In genomic region chr19:16496613-16496983, GRCh38 we compare ENCODE assay signal across 8 cellular contexts. TPM values are rescaled to one million over a fixed set of nuclear protein-coding genes. Genes with fewer than 3 reads are reported as not detected.
DNase-seq lines count a peak whose midpoint lies in the region; ATAC-seq lines count a peak whose summit lies in the region.

No MANE protein-coding gene starts in this region.

- peaks cover 14% of the 10 kb centered on the region for H3K36me3 Mint-ChIP-seq in activated T-cell treated with anti-CD3 and anti-CD28 coated beads, Interleukin-2, amount 50 U/mL, for 24 hours (ENCODE audit: low read depth)
- H3K36me3 Mint-ChIP-seq in activated T-helper 2 cell treated with anti-CD3 and anti-CD28 coated beads, Interferon-gamma antibody, Interleukin-2, Interleukin-4, amounts not matched to agents 10 μg/mL and 5 μg/mL and 100 μg/mL, durations not matched to agents 14 hours and 24 hours and 36 hours (ENCODE audit: low read depth) = peaks cover 5% of the 10 kb centered on the region

- no peaks in the 10 kb centered on the region for H3K4me1 ChIP-seq in iPS-15b (ENCODE audit: control insufficient read depth, insufficient read depth, low read length)

- ATAC-seq in GM21526 (IDR thresholded peaks at IDR 0.05; ENCODE audit: low FRiP score, unreplicated experiment) = no peak

- peaks cover 18% of the 10 kb centered on the region for H3K4me1 Mint-ChIP-seq in activated T-cell treated with anti-CD3 and anti-CD28 coated beads, Interleukin-2, amount 50 U/mL, for 24 hours (ENCODE audit: low read depth)
- peaks cover 9% of the 10 kb centered on the region for H3K4me1 Mint-ChIP-seq in activated T-helper 2 cell treated with anti-CD3 and anti-CD28 coated beads, Interferon-gamma antibody, Interleukin-2, Interleukin-4, amounts not matched to agents 10 μg/mL and 5 μg/mL and 100 μg/mL, durations not matched to agents 14 hours and 24 hours and 36 hours (ENCODE audit: low read depth)

- DNase-seq in activated T-cell treated with anti-CD3 and anti-CD28 coated beads, Interleukin-2, amount 50 U/mL, for 24 hours = peak; percentile 34
- DNase-seq in activated T-cell treated with anti-CD3 and anti-CD28 coated beads, Interleukin-2, amount 50 U/mL, for 1 hour = no peak
- DNase-seq in activated T-helper 2 cell treated with anti-CD3 and anti-CD28 coated beads, Interferon-gamma antibody, Interleukin-2, Interleukin-4, amounts not matched to agents 10 μg/mL and 5 μg/mL and 100 μg/mL, durations not matched to agents 14 hours and 24 hours and 36 hours (ENCODE audit: low spot score) = no peak
- no peak for DNase-seq in cortex of kidney (lab: John Stamatoyannopoulos, UW)
- no peak for DNase-seq in foreskin melanocyte

- peaks cover 3% of the 10 kb centered on the region for H3K9me3 Mint-ChIP-seq in activated T-cell treated with anti-CD3 and anti-CD28 coated beads, Interleukin-2, amount 50 U/mL, for 24 hours
- H3K9me3 Mint-ChIP-seq in activated T-helper 2 cell treated with anti-CD3 and anti-CD28 coated beads, Interferon-gamma antibody, Interleukin-2, Interleukin-4, amounts not matched to agents 10 μg/mL and 5 μg/mL and 100 μg/mL, durations not matched to agents 14 hours and 24 hours and 36 hours = no peaks in the 10 kb centered on the region

- peak overlapping the region in 18 of 21 experiments; percentile 11 to 84 (median 71) for H3K27ac ChIP-seq in skin epidermis

- H3K4me3 ChIP-seq in iPS-15b (ENCODE audit: low read depth, low read length) = peak overlapping the region; percentile 79
- H3K4me3 ChIP-seq in skin epidermis = peak overlapping the region; percentile 50 to 81 (median 66)

- H3K9me3 ChIP-seq in iPS-15b (ENCODE audit: control insufficient read depth, insufficient read depth, low read length) = no peaks in the 10 kb centered on the region

- H3K36me3 ChIP-seq in iPS-15b (ENCODE audit: control insufficient read depth, insufficient read depth, low read length) = no peaks in the 10 kb centered on the region

- peak overlapping the region; percentile 90 for H3K27ac Mint-ChIP-seq in activated T-cell treated with anti-CD3 and anti-CD28 coated beads, Interleukin-2, amount 50 U/mL, for 24 hours
- peak overlapping the region; percentile 68 for H3K27ac Mint-ChIP-seq in activated T-helper 2 cell treated with anti-CD3 and anti-CD28 coated beads, Interferon-gamma antibody, Interleukin-2, Interleukin-4, amounts not matched to agents 10 μg/mL and 5 μg/mL and 100 μg/mL, durations not matched to agents 14 hours and 24 hours and 36 hours

- H3K27me3 ChIP-seq in iPS-15b (ENCODE audit: control insufficient read depth, insufficient read depth, low read length) = no peaks in the 10 kb centered on the region

- no peak overlapping the region for H3K9ac ChIP-seq in iPS-15b (ENCODE audit: low read depth, low read length)

- intact Hi-C loops in activated T-helper 2 cell treated with anti-CD3 and anti-CD28 coated beads, Interferon-gamma antibody, Interleukin-2, Interleukin-4, amounts not matched to agents 10 μg/mL and 5 μg/mL and 100 μg/mL, durations not matched to agents 14 hours and 24 hours and 36 hours (cut with micrococcal nuclease) = loop anchor here (1.0 to 5.0 kb wide), 5 partner anchors 25 to 132 kb away; partner anchors contain the start of genes CHERP, EPS15L1, MED26 and SLC35E1

- no peaks in the 10 kb centered on the region for H3K27me3 Mint-ChIP-seq in activated T-cell treated with anti-CD3 and anti-CD28 coated beads, Interleukin-2, amount 50 U/mL, for 24 hours
- no peaks in the 10 kb centered on the region for H3K27me3 Mint-ChIP-seq in activated T-helper 2 cell treated with anti-CD3 and anti-CD28 coated beads, Interferon-gamma antibody, Interleukin-2, Interleukin-4, amounts not matched to agents 10 μg/mL and 5 μg/mL and 100 μg/mL, durations not matched to agents 14 hours and 24 hours and 36 hours (ENCODE audit: low read depth)

- peak overlapping the region; percentile 90 for H3K4me3 Mint-ChIP-seq in activated T-cell treated with anti-CD3 and anti-CD28 coated beads, Interleukin-2, amount 50 U/mL, for 24 hours
- H3K4me3 Mint-ChIP-seq in activated T-helper 2 cell treated with anti-CD3 and anti-CD28 coated beads, Interferon-gamma antibody, Interleukin-2, Interleukin-4, amounts not matched to agents 10 μg/mL and 5 μg/mL and 100 μg/mL, durations not matched to agents 14 hours and 24 hours and 36 hours (ENCODE audit: low read depth) = peak overlapping the region; percentile 91

RNA-seq across cellular contexts. Expression of gene C19orf44, which starts 0.4 kb away (rescaled TPM):
- total RNA-seq in activated T-helper 2 cell treated with anti-CD3 and anti-CD28 coated beads, Interferon-gamma antibody, Interleukin-2, Interleukin-4, amounts not matched to agents 10 μg/mL and 5 μg/mL and 100 μg/mL, durations not matched to agents 14 hours and 24 hours and 36 hours = 3.8 and 3.9 TPM in 2 replicates

RNA-seq across cellular contexts. Expression of gene CALR3, which starts 0.6 kb away (rescaled TPM):
- not detected in 2 replicates for total RNA-seq in activated T-helper 2 cell treated with anti-CD3 and anti-CD28 coated beads, Interferon-gamma antibody, Interleukin-2, Interleukin-4, amounts not matched to agents 10 μg/mL and 5 μg/mL and 100 μg/mL, durations not matched to agents 14 hours and 24 hours and 36 hours

RNA-seq across cellular contexts. Expression of gene EPS15L1, which starts 24.8 kb away (rescaled TPM):
- total RNA-seq in activated T-helper 2 cell treated with anti-CD3 and anti-CD28 coated beads, Interferon-gamma antibody, Interleukin-2, Interleukin-4, amounts not matched to agents 10 μg/mL and 5 μg/mL and 100 μg/mL, durations not matched to agents 14 hours and 24 hours and 36 hours = 36.9 and 40.6 TPM in 2 replicates

RNA-seq across cellular contexts. Expression of gene CHERP, which starts 45.6 kb away (rescaled TPM):
- total RNA-seq in activated T-helper 2 cell treated with anti-CD3 and anti-CD28 coated beads, Interferon-gamma antibody, Interleukin-2, Interleukin-4, amounts not matched to agents 10 μg/mL and 5 μg/mL and 100 μg/mL, durations not matched to agents 14 hours and 24 hours and 36 hours = 79.1 and 82.3 TPM in 2 replicates
